8 cellular contexts compared by ENCODE assay signal in genomic region chr1:45584351-45585109, GRCh38. TPM values are rescaled to one million over a fixed set of nuclear protein-coding genes. Genes with fewer than 3 reads are reported as not detected.
A peak's percentile ranks its signal among the peaks of the same experiment; 100 is the strongest.
DNase-seq lines count a peak whose midpoint lies in the region; ATAC-seq and TF ChIP-seq lines count a peak whose summit lies in the region.

No MANE protein-coding gene starts in this region.

- H3K4me3 ChIP-seq in A673 (ENCODE audit: low read depth, low read length, poor library complexity, severe bottlenecking) = peak overlapping the region; percentile 93

- H3K9me3 ChIP-seq in A673 (ENCODE audit: low read depth, low read length, poor library complexity, severe bottlenecking) = no peaks in the 10 kb centered on the region

- POLR2A ChIA-PET in A673 (lab: Charles Lee; ENCODE audit: low non-redundant PET) = interaction anchor here (0.6 to 0.7 kb wide), 3 partner anchors 31 to 104 kb away, joined by 3 to 4 read pairs (median 3); no protein-coding TSS in a partner anchor

- no peaks in the 10 kb centered on the region for H3K27me3 ChIP-seq in A673 (replicated peaks; ENCODE audit: insufficient read depth, low read depth, low read length, poor library complexity)

- DNase-seq in A673 (ENCODE audit: low spot score) (peak; percentile 95), NCI-H524 (lab: John Stamatoyannopoulos, UW) (peak; percentile 77 to 89), left colon (peak; percentile 84 to 94)
- DNase-seq in activated CD4-positive, alpha-beta T cell treated with anti-CD3 and anti-CD28 coated beads for 4 hours = peak; percentile 81 to 85
- DNase-seq in stimulated activated CD4-positive, alpha-beta T cell treated with anti-CD3 and anti-CD28 coated beads, Interleukin-1b, Interleukin-23, amount 100 ng/mL, for 24 hours (ENCODE audit: low read depth in 4 of 4, low spot score in 1 of 4) = peak; percentile 76 to 86 (median 80)

- ATAC-seq in GM18909 (IDR thresholded peaks at IDR 0.05; ENCODE audit: poor library complexity, unreplicated experiment) (peak; percentile 36), HG03432 (IDR thresholded peaks at IDR 0.05; ENCODE audit: unreplicated experiment) (peak; percentile 42), left colon (peak; percentile 78)

- BruUV-seq in A673 (replicated peaks; lab: Mats Ljungman, UMichigan) = no TSS peak

- peak; percentile 47 for TF ChIP-seq CTCF in A673 (conservative IDR thresholded peaks at IDR 0.05; ENCODE audit: low read depth, low read length)

- intact Hi-C loops in A673 (cut with micrococcal nuclease; ENCODE audit: unreplicated experiment) (no loop called here), left colon (cut with DNase I, micrococcal nuclease) (loop anchor here in 1 of 2 donors (10.0 kb wide), 1 partner anchor 100 kb away; the partner anchor contains the start of genes GPBP1L1 and TMEM69)

- H3K27ac ChIP-seq in A673 (ENCODE audit: low read depth, low read length, poor library complexity, severe bottlenecking) = peak overlapping the region; percentile 99
- peak overlapping the region; percentile 89 for H3K27ac ChIP-seq in cingulate gyrus (ENCODE audit: low read depth, low read length)

- H3K36me3 ChIP-seq in A673 (ENCODE audit: insufficient read depth, low read length, poor library complexity, severe bottlenecking) = peaks cover 12% of the 10 kb centered on the region

- CTCF ChIA-PET in A673 (lab: Charles Lee) = interaction anchor here (0.6 to 0.7 kb wide), 2 partner anchors 34 to 85 kb away, joined by 3 to 4 read pairs; partner anchors contain the start of gene AKR1A1

- peaks cover 11% of the 10 kb centered on the region for H3K4me1 ChIP-seq in A673 (ENCODE audit: insufficient read depth, low read length, poor library complexity, severe bottlenecking)

RNA-seq across cellular contexts. Expression of gene NASP, which starts 0.7 kb away (rescaled TPM):
- total RNA-seq in A673 (2021) (392 and 403 TPM in 2 replicates), left colon (10 to 100 TPM; 41.3 to 48.7 TPM)

RNA-seq across cellular contexts. Expression of gene AKR1A1, which starts 33.9 kb away (rescaled TPM):
- 183 and 189 TPM in 2 replicates for total RNA-seq in A673 (2021)
- total RNA-seq in left colon = 100 to 1,000 TPM; 186 to 220 TPM

RNA-seq across cellular contexts. Expression of gene CCDC17, which starts 39.3 kb away (rescaled TPM):
- total RNA-seq in A673 (2021) (2.0 and 3.2 TPM in 2 replicates), left colon (1 to 10 TPM; 2.8 to 5.6 TPM)

Comparison
In these comparisons a context has a peak if more than half of its experiments do, and no peak if none do; other contexts are left out.
1. Peak in every context shown above with its lines: DNase-seq, ATAC-seq, H3K4me3 ChIP-seq and H3K27ac ChIP-seq.